In the genomic region with DNA sequence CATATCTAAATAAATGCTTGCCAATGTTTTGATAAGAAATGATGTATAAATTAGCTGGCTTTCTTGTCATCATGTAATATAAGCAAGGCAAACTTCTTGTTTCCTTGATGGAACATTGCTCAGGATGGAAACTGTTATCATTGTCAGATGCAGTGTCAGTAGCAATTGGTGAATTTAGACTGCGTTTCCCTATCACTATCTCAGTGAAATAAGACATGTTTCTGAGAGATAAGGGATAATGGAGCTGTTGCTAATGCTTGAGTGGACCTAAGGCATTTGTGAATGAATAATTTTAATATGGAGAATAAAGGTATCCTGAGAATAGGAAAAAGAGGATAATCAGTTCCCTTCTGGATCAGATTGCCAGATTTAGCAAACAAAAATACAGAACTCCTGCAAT, we compare ENCODE assay signal across 33 cellular contexts.
"Had no signal": no experiment of that assay in that cellular context is flagged by ENCODE, and none has a peak within 500 bp of the region (broad histone marks: within the 10 kb centered on the region; RNA-seq: fewer than 3 reads in every experiment).

No MANE protein-coding gene starts in this region.

- H3K27me3 ChIP-seq: adrenal gland, body of pancreas had no signal

- H3K36me3 ChIP-seq: adrenal gland, WERI-Rb-1 had no signal

- H3K9me3 ChIP-seq: adrenal gland, body of pancreas had no signal

- H3K36me3 Mint-ChIP-seq: activated naive CD4-positive, alpha-beta T cell treated with anti-CD3 and anti-CD28 coated beads, Interleukin-2, amount 50 U/mL, for 24 hours; activated naive CD8-positive, alpha-beta T cell treated with anti-CD3 and anti-CD28 coated beads for 36 hours had no signal

- ATAC-seq: activated CD4-positive, CD25-positive, alpha-beta regulatory T cell treated with anti-CD3 and anti-CD28 coated beads, Interleukin-2, amount 50 U/mL, for 24 hours; activated CD8-positive, alpha-beta T cell treated with anti-CD3 and anti-CD28 coated beads for 36 hours; activated naive CD8-positive, alpha-beta T cell treated with anti-CD3 and anti-CD28 coated beads, Interleukin-2, amount 50 U/mL, for 24 hours; body of pancreas; effector memory CD8-positive, alpha-beta T cell; esophagus mucosa; T-helper 17 cell had no signal

- H3K4me1 Mint-ChIP-seq: activated naive CD4-positive, alpha-beta T cell treated with anti-CD3 and anti-CD28 coated beads, Interleukin-2, amount 50 U/mL, for 24 hours; activated naive CD8-positive, alpha-beta T cell treated with anti-CD3 and anti-CD28 coated beads, Interleukin-2, amount 50 U/mL, for 24 hours; T-helper 17 cell had no signal

- H3K4me3 ChIP-seq: adrenal gland, body of pancreas had no signal

- H3K27ac ChIP-seq: adrenal gland, body of pancreas, epithelial cell of prostate, WERI-Rb-1 had no signal

- H3K4me1 ChIP-seq: adrenal gland, body of pancreas had no signal

- H3K4me3 Mint-ChIP-seq: activated B cell treated with CpG ODN at 0.5 μM for 24 hours; activated CD8-positive, alpha-beta T cell treated with anti-CD3 and anti-CD28 coated beads for 36 hours; activated naive CD4-positive, alpha-beta T cell treated with anti-CD3 and anti-CD28 coated beads for 36 hours; activated naive CD4-positive, alpha-beta T cell treated with anti-CD3 and anti-CD28 coated beads, Interleukin-2, amount 50 U/mL, for 24 hours; activated naive CD8-positive, alpha-beta T cell treated with anti-CD3 and anti-CD28 coated beads for 36 hours; activated naive CD8-positive, alpha-beta T cell treated with anti-CD3 and anti-CD28 coated beads, Interleukin-2, amount 50 U/mL, for 24 hours; activated T-helper 1 cell treated with anti-CD3 and anti-CD28 coated beads, Interleukin-12 subunit alpha, Interleukin-12 subunit beta, Interleukin-2, Interleukin-4 antibody, amounts not matched to agents 30 ng/mL and 10 ng/mL and 1 ng/mL, durations not matched to agents 14 hours and 24 hours and 36 hours; effector memory CD8-positive, alpha-beta T cell; T-helper 17 cell; T-helper 2 cell treated with Interferon-gamma antibody and Interleukin-4, amounts not matched to agents 5 μg/mL and 100 μg/mL, for 36 hours had no signal

- H3K27ac Mint-ChIP-seq: activated B cell treated with CpG ODN at 0.5 μM for 24 hours; activated CD8-positive, alpha-beta T cell treated with anti-CD3 and anti-CD28 coated beads for 36 hours; activated naive CD4-positive, alpha-beta T cell treated with anti-CD3 and anti-CD28 coated beads for 36 hours; activated naive CD4-positive, alpha-beta T cell treated with anti-CD3 and anti-CD28 coated beads, Interleukin-2, amount 50 U/mL, for 24 hours; activated naive CD8-positive, alpha-beta T cell treated with anti-CD3 and anti-CD28 coated beads for 36 hours; activated naive CD8-positive, alpha-beta T cell treated with anti-CD3 and anti-CD28 coated beads, Interleukin-2, amount 50 U/mL, for 24 hours; activated T-helper 1 cell treated with anti-CD3 and anti-CD28 coated beads, Interleukin-12 subunit alpha, Interleukin-12 subunit beta, Interleukin-2, Interleukin-4 antibody, amounts not matched to agents 30 ng/mL and 10 ng/mL and 1 ng/mL, durations not matched to agents 14 hours and 24 hours and 36 hours; activated T-helper 2 cell treated with anti-CD3 and anti-CD28 coated beads, Interferon-gamma antibody, Interleukin-2, Interleukin-4, amounts not matched to agents 10 μg/mL and 5 μg/mL and 100 μg/mL, durations not matched to agents 14 hours and 24 hours and 36 hours; effector memory CD8-positive, alpha-beta T cell; T-helper 17 cell; T-helper 2 cell treated with Interferon-gamma antibody and Interleukin-4, amounts not matched to agents 5 μg/mL and 100 μg/mL, for 36 hours had no signal

- FAIRE-seq: colon, frontal cortex had no signal

- H3K27me3 Mint-ChIP-seq: activated B cell treated with CpG ODN at 0.5 μM for 24 hours; effector memory CD8-positive, alpha-beta T cell had no signal

- DNase-seq: activated B cell treated with CpG ODN at 0.5 μM for 24 hours; activated CD4-positive, alpha-beta T cell treated with anti-CD3 and anti-CD28 coated beads for 48 hours; activated CD4-positive, alpha-beta T cell treated with anti-CD3 and anti-CD28 coated beads, Interleukin-2, amount 50 U/mL, for 1 hour; activated CD4-positive, alpha-beta T cell treated with anti-CD3 and anti-CD28 coated beads, Interleukin-2, amount 50 U/mL, for 48 hours; activated CD8-positive, alpha-beta memory T cell treated with anti-CD3 and anti-CD28 coated beads for 24 hours; activated CD8-positive, alpha-beta T cell treated with anti-CD3 and anti-CD28 coated beads for 36 hours; activated effector memory CD4-positive, alpha-beta T cell treated with anti-CD3 and anti-CD28 coated beads, Interleukin-2, amount 50 U/mL, for 16 hours; activated naive CD4-positive, alpha-beta T cell treated with anti-CD3 and anti-CD28 coated beads for 36 hours; activated naive CD8-positive, alpha-beta T cell treated with anti-CD3 and anti-CD28 coated beads for 36 hours; activated naive CD8-positive, alpha-beta T cell treated with anti-CD3 and anti-CD28 coated beads, Interleukin-2, amount 50 U/mL, for 24 hours; activated T-cell treated with anti-CD3 and anti-CD28 coated beads, Interleukin-2, amount 50 U/mL, for 1 hour; activated T-cell treated with anti-CD3 and anti-CD28 coated beads, Interleukin-2, amount 50 U/mL, for 48 hours; adrenal gland; aorta; body of pancreas; caudate nucleus; cortex of kidney; effector CD4-positive, alpha-beta T cell; effector memory CD8-positive, alpha-beta T cell; head of caudate nucleus; T-helper 1 cell; T-helper 17 cell; T1000; WERI-Rb-1 had no signal

- H3K9me3 Mint-ChIP-seq: activated CD8-positive, alpha-beta T cell treated with anti-CD3 and anti-CD28 coated beads for 36 hours; activated naive CD4-positive, alpha-beta T cell treated with anti-CD3 and anti-CD28 coated beads for 36 hours; activated naive CD4-positive, alpha-beta T cell treated with anti-CD3 and anti-CD28 coated beads, Interleukin-2, amount 50 U/mL, for 24 hours; activated naive CD8-positive, alpha-beta T cell treated with anti-CD3 and anti-CD28 coated beads for 36 hours; activated naive CD8-positive, alpha-beta T cell treated with anti-CD3 and anti-CD28 coated beads, Interleukin-2, amount 50 U/mL, for 24 hours had no signal
